Comparison of ENCODE assay signal across 21 cellular contexts in genomic region chr2:143481231-143481613, GRCh38.
DNase-seq lines count a peak whose midpoint lies in the region; TF ChIP-seq lines count a peak whose summit lies in the region.
"Had no signal": no experiment of that assay in that cellular context is flagged by ENCODE, and none has a peak within 500 bp of the region (broad histone marks: within the 10 kb centered on the region; RNA-seq: fewer than 3 reads in every experiment).

No MANE protein-coding gene starts in this region.

- H3K9me3 ChIP-seq in SK-N-MC (ENCODE audit: low read depth, low read length): no peaks in the 10 kb centered on the region
- H3K9me3 ChIP-seq in neuron (ENCODE audit: low read length): no peaks in the 10 kb centered on the region
- H3K9me3 ChIP-seq in tibial artery: no peaks in the 10 kb centered on the region
- H3K9me3 ChIP-seq: body of pancreas had no signal

- H3K27ac ChIP-seq in SK-N-MC: peak overlapping the region; percentile 54
- H3K27ac ChIP-seq in tibial artery: peak overlapping the region; percentile 67 to 69
- H3K27ac ChIP-seq: dorsolateral prefrontal cortex had no signal

- H3K4me1 ChIP-seq in neuron (ENCODE audit: insufficient read depth, low read length) (peaks cover 5% of the 10 kb centered on the region), tibial artery (peaks cover 0 to 57% (median 22%) of the 10 kb centered on the region in 4 donors)
- H3K4me1 ChIP-seq: body of pancreas had no signal

- H3K4me3 ChIP-seq in SK-N-MC (peak overlapping the region; percentile 43), fibroblast of the aortic adventitia (ENCODE audit: low read depth, low read length) (no peak overlapping the region), neuron (ENCODE audit: low read length) (no peak overlapping the region), tibial artery (no peak overlapping the region)
- H3K4me3 ChIP-seq: body of pancreas, dorsolateral prefrontal cortex had no signal

- H3K36me3 ChIP-seq in SK-N-MC (ENCODE audit: insufficient read depth, low read length) (no peaks in the 10 kb centered on the region), neuron (ENCODE audit: insufficient read depth, low read length) (no peaks in the 10 kb centered on the region), tibial artery (no peaks in the 10 kb centered on the region)

- no peak overlapping the region for H3K9ac ChIP-seq in SK-N-MC (ENCODE audit: insufficient read length)

- H3K27me3 ChIP-seq in neuron (ENCODE audit: insufficient read depth, low read length) (no peaks in the 10 kb centered on the region), tibial artery (no peaks in the 10 kb centered on the region)
- H3K27me3 ChIP-seq: body of pancreas, dorsolateral prefrontal cortex had no signal

- intact Hi-C loops in tibial artery (cut with DNase I; ENCODE audit: low total_unique reads): no loop called here

- DNase-seq in SK-N-MC (ENCODE audit: low read depth, low spot score) (no peak), fibroblast of the aortic adventitia (ENCODE audit: low read depth) (peak; percentile 30), tibial artery (no peak), DMS153 treated with DMSO at 0.1 percent for 48 hours (lab: John Stamatoyannopoulos, UW; ENCODE audit: unreplicated experiment) (no peak), COLO829 (ENCODE audit: low spot score) (no peak), AG20443 (ENCODE audit: low spot score) (no peak), NCI-H1436 treated with DMSO at 0.1 percent for 48 hours (lab: John Stamatoyannopoulos, UW) (no peak)
- DNase-seq: activated CD4-positive, alpha-beta T cell treated with anti-CD3 and anti-CD28 coated beads for 4 hours; activated naive CD4-positive, alpha-beta T cell treated with anti-CD3 and anti-CD28 coated beads, Interleukin-2, amount 10 ng/mL, durations not matched to agents 7 days and 5 days; AML-193; body of pancreas; dorsolateral prefrontal cortex; GDM1; H9; left cardiac atrium; NCI-H1694; NCI-H510A; SIG-M5; stimulated activated naive CD8-positive, alpha-beta T cell treated with anti-CD3 and anti-CD28 coated beads, Interleukin-15, amount 100 ng/mL, for 72 hours; T-helper 9 cell had no signal

- TF ChIP-seq CTCF in fibroblast of the aortic adventitia (IDR thresholded peaks at IDR 0.05; ENCODE audit: insufficient read depth, low read length) (no peak), tibial artery (IDR thresholded peaks at IDR 0.05) (no peak)

- H2AFZ ChIP-seq in neuron (ENCODE audit: low read depth, low read length): peak overlapping the region; percentile 43
